Comparison of ENCODE assay signal across 8 cellular contexts in the genomic region with DNA sequence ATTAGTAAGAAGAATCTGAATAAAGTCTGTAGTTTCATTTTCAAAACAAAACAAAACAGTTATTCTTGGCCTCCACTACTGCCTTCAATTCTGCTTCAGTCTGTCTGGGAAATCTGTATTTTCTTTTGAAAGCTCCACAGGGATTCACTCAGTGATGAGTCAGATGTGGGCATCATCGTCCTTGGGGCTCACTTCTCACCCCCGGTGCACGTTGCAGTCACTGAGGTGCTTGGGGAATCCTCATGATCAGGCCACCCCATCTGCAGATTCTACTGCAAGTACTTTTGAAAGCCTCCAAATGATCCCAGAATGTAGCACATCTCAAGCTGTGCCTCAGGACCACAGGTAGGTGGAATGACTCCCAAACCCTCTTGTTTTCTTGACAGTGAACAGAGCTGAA. TPM values are rescaled to one million over a fixed set of nuclear protein-coding genes. Genes with fewer than 3 reads are reported as not detected.
DNase-seq lines count a peak whose midpoint lies in the region; ATAC-seq, FAIRE-seq and TF ChIP-seq lines count a peak whose summit lies in the region.

No MANE protein-coding gene starts in this region.

- H3K27ac ChIP-seq in IMR-90 (ENCODE audit: insufficient read depth, low read length) (peak overlapping the region; percentile 68; the same call in 1 of the 2 replicates), breast epithelium (peak overlapping the region; percentile 70 to 76)

- H2AK9ac ChIP-seq in IMR-90 (replicated peaks; ENCODE audit: low read depth, low read length, poor library complexity): no peak overlapping the region

- peak overlapping the region; percentile 55; the same call in 1 of the 2 replicates for H3K9ac ChIP-seq in IMR-90 (ENCODE audit: low read depth, low read length)

- peak; percentile 60 for ATAC-seq in IMR-90 (ENCODE audit: low read depth)

- peak overlapping the region; percentile 50; the same call in 2 of the 3 replicates for H2BK15ac ChIP-seq in IMR-90 (ENCODE audit: low read depth, low read length)

- H3K36me3 ChIP-seq in IMR-90 (ENCODE audit: control insufficient read depth, insufficient read depth, low read length) (no peaks in the 10 kb centered on the region), breast epithelium (no peaks in the 10 kb centered on the region)

- dilution Hi-C loops in IMR-90 (cut with HindIII; ENCODE audit: low sequenced_read_pairs, unreplicated experiment): no loop called here

- peak overlapping the region; percentile 88 for H3K18ac ChIP-seq in IMR-90 (ENCODE audit: low read depth, low read length)

- peaks cover 3% of the 10 kb centered on the region for H3K36me3 Mint-ChIP-seq in nephron (ENCODE audit: low read depth)

- H2BK120ac ChIP-seq in IMR-90 (ENCODE audit: low read depth, low read length): peak overlapping the region; percentile 64

- peak overlapping the region; percentile 5; the same call in 1 of the 2 replicates for H3K56ac ChIP-seq in IMR-90 (ENCODE audit: extremely low read depth, insufficient read depth, low read length)

- peak overlapping the region; percentile 87 to 92 (median 90) for H3K27ac Mint-ChIP-seq in nephron

- no peak overlapping the region for H2AFZ ChIP-seq in IMR-90 (replicated peaks; ENCODE audit: low read length, poor library complexity)

- H3K9me3 ChIP-seq in IMR-90 (ENCODE audit: control insufficient read depth, insufficient read depth, low read length) (no peaks in the 10 kb centered on the region), breast epithelium (no peaks in the 10 kb centered on the region)

- H4K5ac ChIP-seq in IMR-90 (ENCODE audit: low read depth, low read length): peak overlapping the region; percentile 79

- H3K9me3 Mint-ChIP-seq in nephron: no peaks in the 10 kb centered on the region

- peak overlapping the region in 1 of 2 experiments; percentile 52; a peak in 2 of 4 replicates for H4K8ac ChIP-seq in IMR-90 (ENCODE audit: low read depth in 2 of 2, low read length in 2 of 2)

- H3K4me3 ChIP-seq in IMR-90 (ENCODE audit: insufficient read depth, low read depth, low read length) (peak overlapping the region; percentile 41; the same call in 1 of the 2 replicates), breast epithelium (no peak overlapping the region)

- peaks cover 25% of the 10 kb centered on the region for H3K9me1 ChIP-seq in IMR-90 (ENCODE audit: insufficient read depth, low read length)

- CTCF ChIA-PET in IMR-90 (lab: Yijun Ruan, JAX): no interaction called here

- H3K4ac ChIP-seq in IMR-90 (ENCODE audit: low read depth, low read length): peak overlapping the region; percentile 76

- WGBS in IMR-90 (ENCODE audit: extremely low coverage in 2 of 2, insufficient read length in 1 of 2), 2 experiments: no CpG with 5 or more reads among the region's 3 CpGs

- BruUV-seq in IMR-90 (replicated peaks; lab: Mats Ljungman, UMichigan): no TSS peak

- H3K27me3 ChIP-seq in IMR-90 (ENCODE audit: control insufficient read depth, insufficient read depth, low read length) (no peaks in the 10 kb centered on the region), breast epithelium (no peaks in the 10 kb centered on the region)

- H3K4me1 Mint-ChIP-seq in nephron: peaks cover 71% of the 10 kb centered on the region

- no peak for TF ChIP-seq CTCF in IMR-90 (conservative IDR thresholded peaks at IDR 0.05; ENCODE audit: low read depth, low read length)
- no peak for TF ChIP-seq CTCF in breast epithelium (IDR thresholded peaks at IDR 0.05)
- no peak for TF ChIP-seq CTCF in nephron (IDR thresholded peaks at IDR 0.05; ENCODE audit: unreplicated experiment in 3 of 3)

- no peak for DNase-seq in GM18507 (ENCODE audit: extremely low spot score, insufficient read length, low read depth)
- peak; percentile 91 for DNase-seq in IMR-90
- no peak for DNase-seq in breast epithelium (ENCODE audit: low spot score in 2 of 2)
- DNase-seq in medulla oblongata (ENCODE audit: extremely low spot score): no peak
- DNase-seq in NCI-H82 treated with DMSO at 0.1 percent for 48 hours (lab: John Stamatoyannopoulos, UW; ENCODE audit: unreplicated experiment): no peak
- DNase-seq in GDM1 (lab: John Stamatoyannopoulos, UW): no peak
- DNase-seq in SW480 (ENCODE audit: low spot score): no peak

- intact Hi-C loops in IMR-90 (cut with micrococcal nuclease) (no loop called here), breast epithelium (cut with DNase I; ENCODE audit: low total_unique reads) (no loop called here)

- H3K14ac ChIP-seq in IMR-90 (replicated peaks; ENCODE audit: low read depth, low read length): peak overlapping the region; percentile 72

- H3K27me3 Mint-ChIP-seq in nephron (ENCODE audit: low read depth): no peaks in the 10 kb centered on the region

- peak; percentile 72 for FAIRE-seq in GM18507 (lab: Jason Lieb, UNC)

- peak overlapping the region; percentile 59 for H2BK20ac ChIP-seq in IMR-90 (ENCODE audit: low read depth, low read length)

- TF ChIP-seq RAD21 in IMR-90 (IDR thresholded peaks at IDR 0.05; ENCODE audit: low read length): no peak; the same call in 1 of the 2 replicates

- H3K4me3 Mint-ChIP-seq in nephron: no peak overlapping the region

- in situ Hi-C loops in IMR-90 (cut with MboI; ENCODE audit: low sequenced_read_pairs): loop anchor here (25.0 kb wide), 1 partner anchor 634 kb away; no protein-coding TSS in a partner anchor

- peak overlapping the region; percentile 88 for H2BK5ac ChIP-seq in IMR-90 (ENCODE audit: low read depth, low read length, poor library complexity, severe bottlenecking)

- peaks cover 41 to 81% of the 10 kb centered on the region in 2 experiments for H3K79me1 ChIP-seq in IMR-90 (ENCODE audit: low read depth in 1 of 2, low read length in 2 of 2)

- H4K91ac ChIP-seq in IMR-90 (ENCODE audit: insufficient read depth, low read depth, low read length): peak overlapping the region; percentile 71

- POLR2A ChIA-PET in IMR-90 (lab: Charles Lee; ENCODE audit: unreplicated experiment): no interaction called here

- TF ChIP-seq POLR2A in IMR-90 (IDR thresholded peaks at IDR 0.05; ENCODE audit: low read depth, low read length): no peak
- TF ChIP-seq POLR2A in breast epithelium (IDR thresholded peaks at IDR 0.05): no peak

- peak overlapping the region; percentile 77 for H3K23ac ChIP-seq in IMR-90 (ENCODE audit: low read depth, low read length)

- peaks cover 29% of the 10 kb centered on the region for H3K4me1 ChIP-seq in IMR-90 (ENCODE audit: control insufficient read depth, insufficient read depth, low read length)
- peaks cover 5% of the 10 kb centered on the region in 2 donors for H3K4me1 ChIP-seq in breast epithelium

- H3K4me2 ChIP-seq in IMR-90 (ENCODE audit: low read depth, low read length): peak overlapping the region; percentile 98

- peak overlapping the region; percentile 67 for H2AK5ac ChIP-seq in IMR-90 (ENCODE audit: low read depth, low read length)

- peaks cover 17% of the 10 kb centered on the region for H4K20me1 ChIP-seq in IMR-90 (ENCODE audit: insufficient read depth, low read length)

TF ChIP-seq in IMR-90, 13 proteins besides CTCF, POLR2A, EP300 and RAD21:
- TF ChIP-seq, protein P1, sequence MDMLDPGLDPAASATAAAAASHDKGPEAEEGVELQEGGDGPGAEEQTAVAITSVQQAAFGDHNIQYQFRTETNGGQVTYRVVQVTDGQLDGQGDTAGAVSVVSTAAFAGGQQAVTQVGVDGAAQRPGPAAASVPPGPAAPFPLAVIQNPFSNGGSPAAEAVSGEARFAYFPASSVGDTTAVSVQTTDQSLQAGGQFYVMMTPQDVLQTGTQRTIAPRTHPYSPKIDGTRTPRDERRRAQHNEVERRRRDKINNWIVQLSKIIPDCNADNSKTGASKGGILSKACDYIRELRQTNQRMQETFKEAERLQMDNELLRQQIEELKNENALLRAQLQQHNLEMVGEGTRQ (IDR thresholded peaks at IDR 0.05; ENCODE audit: low read depth, low read length): 0 out of 2 replicates have a peak, but pooled peaks have one; percentile 4
- TF ChIP-seq, protein P2, sequence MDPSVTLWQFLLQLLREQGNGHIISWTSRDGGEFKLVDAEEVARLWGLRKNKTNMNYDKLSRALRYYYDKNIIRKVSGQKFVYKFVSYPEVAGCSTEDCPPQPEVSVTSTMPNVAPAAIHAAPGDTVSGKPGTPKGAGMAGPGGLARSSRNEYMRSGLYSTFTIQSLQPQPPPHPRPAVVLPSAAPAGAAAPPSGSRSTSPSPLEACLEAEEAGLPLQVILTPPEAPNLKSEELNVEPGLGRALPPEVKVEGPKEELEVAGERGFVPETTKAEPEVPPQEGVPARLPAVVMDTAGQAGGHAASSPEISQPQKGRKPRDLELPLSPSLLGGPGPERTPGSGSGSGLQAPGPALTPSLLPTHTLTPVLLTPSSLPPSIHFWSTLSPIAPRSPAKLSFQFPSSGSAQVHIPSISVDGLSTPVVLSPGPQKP (IDR thresholded peaks at IDR 0.05; ENCODE audit: borderline replicate concordance, low read depth, low read length): no peak
- no peak for TF ChIP-seq MAFK (IDR thresholded peaks at IDR 0.05; ENCODE audit: low read depth, low read length)
- TF ChIP-seq BHLHE40 (IDR thresholded peaks at IDR 0.05; ENCODE audit: low read depth, low read length): peak; percentile 69
- TF ChIP-seq SMC3 (IDR thresholded peaks at IDR 0.05; ENCODE audit: low read depth, low read length): no peak
- no peak for TF ChIP-seq CHD1 (IDR thresholded peaks at IDR 0.05; ENCODE audit: low read depth, low read length)
- TF ChIP-seq FOS (IDR thresholded peaks at IDR 0.05; ENCODE audit: low read depth, low read length): peak; percentile 82
- no peak for TF ChIP-seq CEBPB (IDR thresholded peaks at IDR 0.05; ENCODE audit: low read depth, low read length)
- TF ChIP-seq MAZ (IDR thresholded peaks at IDR 0.05; ENCODE audit: borderline replicate concordance, low read depth, low read length): 0 out of 2 replicates have a peak, but pooled peaks have one; percentile 46
- no peak for TF ChIP-seq NFE2L2 (IDR thresholded peaks at IDR 0.05; ENCODE audit: low read depth, low read length)
- no peak for TF ChIP-seq RFX5 (IDR thresholded peaks at IDR 0.05; ENCODE audit: low read depth, low read length)
- TF ChIP-seq MXI1 (IDR thresholded peaks at IDR 0.05; ENCODE audit: borderline replicate concordance, low read depth, low read length): no peak
- no peak for TF ChIP-seq RCOR1 (IDR thresholded peaks at IDR 0.05; ENCODE audit: insufficient replicate concordance, low read length)

RNA-seq across cellular contexts. Expression of a gene that starts 34.3 kb away (rescaled TPM):
- 21.9 and 23.9 TPM in 2 replicates for total RNA-seq in IMR-90 (2012; rRNA removed)
- polyA plus RNA-seq in IMR-90 (2012; rRNA removed): 14.4 and 16.2 TPM in 2 replicates
- 8.0 and 9.9 TPM in 2 replicates for polyA plus RNA-seq in IMR-90 (2012; cell fraction: cytosol; rRNA removed)
- polyA plus RNA-seq in IMR-90 (2012; cell fraction: nucleus; rRNA removed; ENCODE audit: low replicate concordance): 15.7 and 29.0 TPM in 2 replicates
- 10 to 100 TPM; 21.8 to 38.1 (median 29.2) TPM for total RNA-seq in breast epithelium
